8 cellular contexts compared by ENCODE assay signal in the genomic region with DNA sequence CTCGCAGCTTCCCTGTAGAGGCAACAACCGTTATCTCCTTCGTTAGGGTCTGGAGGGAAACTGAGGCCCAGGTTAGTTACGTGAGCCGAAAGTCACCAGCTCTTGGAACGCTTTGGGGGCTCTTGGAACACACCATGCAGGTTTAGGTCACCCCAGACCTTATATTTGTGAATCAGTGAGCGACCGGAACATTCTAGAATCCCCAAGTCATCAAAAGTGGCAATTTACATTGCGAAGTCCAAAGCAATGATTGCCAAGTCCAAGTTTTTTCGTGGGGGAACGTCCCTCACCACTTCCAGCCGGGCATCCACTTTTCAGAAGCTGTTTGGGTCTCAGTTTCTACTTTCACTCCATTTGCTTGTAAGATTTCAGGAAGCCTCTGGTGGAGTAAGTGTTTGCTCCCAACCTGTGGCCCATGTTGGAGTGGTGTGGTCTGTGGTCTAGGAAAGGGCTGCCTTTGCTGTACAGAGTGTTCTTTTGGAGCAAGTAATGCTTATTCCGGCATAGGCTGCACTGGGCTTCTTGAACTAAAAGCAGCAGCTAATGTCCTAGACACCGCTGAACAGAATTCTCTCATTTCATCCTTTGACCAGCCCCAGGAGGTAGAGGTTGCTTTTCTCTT. TPM values are rescaled to one million over a fixed set of nuclear protein-coding genes. Genes with fewer than 3 reads are reported as not detected.
A peak's percentile ranks its signal among the peaks of the same experiment; 100 is the strongest.
DNase-seq lines count a peak whose midpoint lies in the region; TF ChIP-seq lines count a peak whose summit lies in the region.

No MANE protein-coding gene starts in this region.

- H3K36me3 ChIP-seq in HUES48 (ENCODE audit: control insufficient read depth, insufficient read depth, low read length) (no peaks in the 10 kb centered on the region), breast epithelium (no peaks in the 10 kb centered on the region), uterus (no peaks in the 10 kb centered on the region)

- H3K4me1 ChIP-seq in HUES48 (ENCODE audit: control insufficient read depth, insufficient read depth, low read length) (peaks cover 46% of the 10 kb centered on the region), breast epithelium (no peaks in the 10 kb centered on the region), uterus (no peaks in the 10 kb centered on the region)

- peak overlapping the region; percentile 60 for H3K4me3 ChIP-seq in HUES48 (ENCODE audit: low read depth, low read length)
- H3K4me3 ChIP-seq in breast epithelium, result peak overlapping the region; percentile 61 to 82 (median 71)
- H3K4me3 ChIP-seq in uterus, result peak overlapping the region; percentile 49 to 67

- DNase-seq in breast epithelium (ENCODE audit: low spot score in 2 of 2) (no peak), mesenteric fat pad (ENCODE audit: low spot score) (peak; percentile 57), uterus (no peak), KG1 (lab: John Stamatoyannopoulos, UW) (no peak), NCI-H748 treated with DMSO at 0.1 percent for 48 hours (lab: John Stamatoyannopoulos, UW) (no peak)
- no peak for DNase-seq in NK-92 treated with Interleukin-12 subunit alpha and Interleukin-12 subunit beta, amount 100 ng/mL, for 24 hours (lab: John Stamatoyannopoulos, UW)

- intact Hi-C loops in breast epithelium (cut with DNase I; ENCODE audit: low total_unique reads), result loop anchor here (2.0 kb wide), 1 partner anchor 67 kb away; no protein-coding TSS in a partner anchor
- intact Hi-C loops in uterus (cut with DNase I; ENCODE audit: low total_unique reads), result no loop called here

- TF ChIP-seq POLR2A in breast epithelium (IDR thresholded peaks at IDR 0.05) (no peak), uterus (IDR thresholded peaks at IDR 0.05) (no peak)

- TF ChIP-seq CTCF in 22Rv1 (IDR thresholded peaks at IDR 0.05) (no peak), breast epithelium (IDR thresholded peaks at IDR 0.05) (no peak), uterus (IDR thresholded peaks at IDR 0.05) (no peak)

- peaks cover 22% of the 10 kb centered on the region for H3K27me3 ChIP-seq in HUES48 (ENCODE audit: control insufficient read depth, insufficient read depth, low read length)
- H3K27me3 ChIP-seq in breast epithelium, result no peaks in the 10 kb centered on the region
- no peaks in the 10 kb centered on the region for H3K27me3 ChIP-seq in uterus

- no peaks in the 10 kb centered on the region for H3K9me3 ChIP-seq in HUES48 (ENCODE audit: control insufficient read depth, insufficient read depth, low read length)
- no peaks in the 10 kb centered on the region for H3K9me3 ChIP-seq in breast epithelium
- no peaks in the 10 kb centered on the region for H3K9me3 ChIP-seq in uterus

- peak overlapping the region; percentile 86 for H3K27ac ChIP-seq in 22Rv1
- peak overlapping the region; percentile 99 for H3K27ac ChIP-seq in HUES48 (ENCODE audit: low read depth, low read length)
- peak overlapping the region; percentile 95 to 97 for H3K27ac ChIP-seq in breast epithelium
- H3K27ac ChIP-seq in uterus, result peak overlapping the region; percentile 95

- peak overlapping the region; percentile 79 for H3K9ac ChIP-seq in HUES48 (ENCODE audit: low read depth, low read length)

RNA-seq across cellular contexts. Expression of a gene that starts 32.8 kb away (rescaled TPM):
- 10 to 100 TPM; 13.0 to 18.0 (median 14.5) TPM for total RNA-seq in breast epithelium
- 79.7 TPM for total RNA-seq in mesenteric fat pad
- total RNA-seq in uterus, result 10 to 100 TPM in 3 of 4 donors, 1 to 10 TPM in 1; 3.1 to 14.3 (median 12.1) TPM
